ENCODE assay signal across 16 cellular contexts in genomic region chr4:183766140-183766539, GRCh38.
"Had no signal": no experiment of that assay in that cellular context is flagged by ENCODE, and none has a peak within 500 bp of the region (broad histone marks: within the 10 kb centered on the region; RNA-seq: fewer than 3 reads in every experiment).

No MANE protein-coding gene starts in this region.

- H3K27ac ChIP-seq: pancreas, SJCRH30 had no signal

- H3K4me3 ChIP-seq: pancreas, thoracic aorta had no signal

- H3K4me1 ChIP-seq: breast epithelium, pancreas, SJCRH30 had no signal

- H3K36me3 ChIP-seq: breast epithelium, pancreas, SJCRH30, thoracic aorta had no signal

- ATAC-seq: activated CD8-positive, alpha-beta T cell treated with anti-CD3 and anti-CD28 coated beads for 36 hours; esophagus mucosa; natural killer cell treated with Interleukin-12 subunit alpha and Interleukin-12 subunit beta and Interleukin-15 and Interleukin-18, amount 100 ng/mL, for 72 hours; pancreas had no signal

- DNase-seq: activated CD4-positive, alpha-beta T cell treated with anti-CD3 and anti-CD28 coated beads for 4 hours; activated CD8-positive, alpha-beta memory T cell treated with anti-CD3 and anti-CD28 coated beads, Interleukin-2, amount 50 U/mL, for 4 hours; activated CD8-positive, alpha-beta T cell treated with anti-CD3 and anti-CD28 coated beads for 36 hours; activated naive CD8-positive, alpha-beta T cell treated with anti-CD3 and anti-CD28 coated beads, Interleukin-2, amount 10 ng/mL, durations not matched to agents 7 days and 5 days; aorta; dorsolateral prefrontal cortex; foreskin fibroblast; head of caudate nucleus; pancreas; stimulated activated CD4-positive, alpha-beta T cell treated with anti-CD3 and anti-CD28 coated beads, Interleukin-12 subunit alpha, Interleukin-12 subunit beta, amount 100 ng/mL, for 4 hours; SW 1271 had no signal

- H3K27me3 ChIP-seq: breast epithelium, dorsolateral prefrontal cortex, pancreas, SJCRH30 had no signal

- H3K9me3 ChIP-seq: breast epithelium, pancreas, SJCRH30, thoracic aorta had no signal
